1 cellular context compared by ENCODE assay signal in genomic region chr6:127331256-127331655, GRCh38.
TF ChIP-seq lines count a peak whose summit lies in the region.

No MANE protein-coding gene starts in this region.

TF ChIP-seq in K562, 482 proteins besides CTCF, POLR2A, EP300 and RAD21:
- TF ChIP-seq SPI1 (IDR thresholded peaks at IDR 0.05; ENCODE audit: borderline replicate concordance, low read depth, low read length), result peak; percentile 81
